Comparison of ENCODE assay signal across 15 cellular contexts in genomic region chr5:143279698-143280097, GRCh38.
DNase-seq lines count a peak whose midpoint lies in the region; ATAC-seq and TF ChIP-seq lines count a peak whose summit lies in the region.
"Had no signal": no experiment of that assay in that cellular context is flagged by ENCODE, and none has a peak within 500 bp of the region (broad histone marks: within the 10 kb centered on the region; RNA-seq: fewer than 3 reads in every experiment).

No MANE protein-coding gene starts in this region.

- TF ChIP-seq CTCF in mammary epithelial cell (conservative IDR thresholded peaks at IDR 0.05 in 1 of 2, IDR thresholded peaks at IDR 0.05 in 1 of 2; ENCODE audit: extremely low read depth in 1 of 2, insufficient read depth in 1 of 2, low read depth in 1 of 2, low read length in 2 of 2) (no peak), RWPE2 (IDR thresholded peaks at IDR 0.05; ENCODE audit: poor library complexity, severe bottlenecking) (no peak), upper lobe of right lung (IDR thresholded peaks at IDR 0.05) (no peak)

- H3K4me2 ChIP-seq in mammary epithelial cell (ENCODE audit: insufficient read depth, low read depth, low read length) = no peak overlapping the region

- H3K27ac ChIP-seq in mammary epithelial cell (ENCODE audit: insufficient read depth, low read depth, low read length) (no peak overlapping the region), RWPE2 (ENCODE audit: poor library complexity, severe bottlenecking) (peak overlapping the region; percentile 5), upper lobe of right lung (no peak overlapping the region)
- H3K27ac ChIP-seq: vagina had no signal

- ATAC-seq in RWPE2 (ENCODE audit: low read depth) (peak; percentile 99), upper lobe of right lung (peak; percentile 48)
- ATAC-seq: activated CD4-positive, CD25-positive, alpha-beta regulatory T cell treated with anti-CD3 and anti-CD28 coated beads, Interleukin-2, amount 50 U/mL, for 24 hours; stimulated activated naive CD8-positive, alpha-beta T cell treated with anti-CD3 and anti-CD28 coated beads, Interleukin-15, amount 100 ng/mL, for 72 hours had no signal

- WGBS in mammary epithelial cell (ENCODE audit: low coverage, missing lambda C conversion rate) = 76% methylated on average over 2 of the region's 2 CpGs

- H3K79me2 ChIP-seq in mammary epithelial cell (ENCODE audit: insufficient read depth, low read length) = peaks cover 8% of the 10 kb centered on the region

- intact Hi-C loops in mammary epithelial cell (cut with micrococcal nuclease) (loop anchor here (10.0 kb wide), 1 partner anchor 175 kb away; no protein-coding TSS in a partner anchor), upper lobe of right lung (cut with DNase I) (no loop called here)

- H3K9me3 ChIP-seq in mammary epithelial cell (replicated peaks; ENCODE audit: insufficient read depth, low read length) = no peaks in the 10 kb centered on the region
- peaks cover 4% of the 10 kb centered on the region for H3K9me3 ChIP-seq in RWPE2 (ENCODE audit: severe bottlenecking)
- no peaks in the 10 kb centered on the region for H3K9me3 ChIP-seq in upper lobe of right lung
- H3K9me3 ChIP-seq: vagina had no signal

- in situ Hi-C loops in T47D (cut with HindIII; ENCODE audit: low pct_unique_long_range_greater_than_20kb, low sequenced_read_pairs) = no loop called here
- in situ Hi-C loops in mammary epithelial cell (cut with MboI; ENCODE audit: low sequenced_read_pairs in 2 of 2) = no loop called here

- peak; percentile 7 to 57 for DNase-seq in T47D (ENCODE audit: low read depth in 1 of 2, low spot score in 1 of 2)
- DNase-seq in mammary epithelial cell = no peak
- no peak for DNase-seq in RWPE2 (ENCODE audit: low spot score)
- DNase-seq in iPS-NIHi11 (ENCODE audit: low spot score) = peak; percentile 29
- no peak for DNase-seq in upper lobe of right lung
- no peak for DNase-seq in D341Med (ENCODE audit: low spot score)
- no peak for DNase-seq in hippocampal formation (lab: John Stamatoyannopoulos, UW)
- DNase-seq in NCI-H446 treated with DMSO at 0.1 percent for 48 hours (lab: John Stamatoyannopoulos, UW) = no peak
- DNase-seq: activated effector memory CD4-positive, alpha-beta T cell treated with Interleukin-2 at 50 U/mL for 16 hours; amygdala; DND-41; NCI-H1048; stimulated activated naive CD8-positive, alpha-beta T cell treated with anti-CD3 and anti-CD28 coated beads, Interleukin-15, amount 100 ng/mL, for 72 hours had no signal

- H3K4me1 ChIP-seq in mammary epithelial cell (ENCODE audit: insufficient read depth, low read length) (peaks cover 3% of the 10 kb centered on the region), RWPE2 (ENCODE audit: insufficient read depth, poor library complexity, severe bottlenecking) (peaks cover 13% of the 10 kb centered on the region), upper lobe of right lung (no peaks in the 10 kb centered on the region)
- H3K4me1 ChIP-seq: vagina had no signal

- H3K27me3 ChIP-seq in mammary epithelial cell (ENCODE audit: insufficient read depth, low read length) (no peaks in the 10 kb centered on the region), RWPE2 (ENCODE audit: insufficient read depth, poor library complexity, severe bottlenecking) (no peaks in the 10 kb centered on the region), upper lobe of right lung (no peaks in the 10 kb centered on the region)
- H3K27me3 ChIP-seq: vagina had no signal

- H3K9ac ChIP-seq in mammary epithelial cell (ENCODE audit: insufficient read depth, low read length) = no peak overlapping the region

- CTCF ChIA-PET in mammary epithelial cell (lab: Charles Lee; ENCODE audit: low non-redundant PET) = no interaction called here

- peaks cover 29% of the 10 kb centered on the region for H3K36me3 ChIP-seq in mammary epithelial cell (ENCODE audit: insufficient read depth, low read length)
- H3K36me3 ChIP-seq in RWPE2 (ENCODE audit: low read depth) = peaks cover 66% of the 10 kb centered on the region
- peaks cover 38% of the 10 kb centered on the region for H3K36me3 ChIP-seq in upper lobe of right lung

- H2AFZ ChIP-seq in mammary epithelial cell (ENCODE audit: low read depth, low read length) = no peak overlapping the region

- no TSS peak for BruUV-seq in mammary epithelial cell (replicated peaks; lab: Mats Ljungman, UMichigan)

- dilution Hi-C loops in mammary epithelial cell (cut with HindIII; ENCODE audit: low sequenced_read_pairs) = no loop called here

- H3K4me3 ChIP-seq in mammary epithelial cell (replicated peaks in 1 of 3; ENCODE audit: insufficient read depth in 1 of 3, low read depth in 2 of 3, low read length in 3 of 3) = no peak overlapping the region
- no peak overlapping the region for H3K4me3 ChIP-seq in RWPE2 (ENCODE audit: severe bottlenecking)
- no peak overlapping the region for H3K4me3 ChIP-seq in upper lobe of right lung
- H3K4me3 ChIP-seq: vagina had no signal

- no peaks in the 10 kb centered on the region for H4K20me1 ChIP-seq in mammary epithelial cell (ENCODE audit: insufficient read depth, low read length)

Comparison
In these comparisons a context has a peak if more than half of its experiments do, and no peak if none do; other contexts are left out.
1. DNase-seq: peak in T47D (2 of 2) and iPS-NIHi11 (single experiment); none in mammary epithelial cell (single experiment), RWPE2 (single experiment), upper lobe of right lung (single experiment), D341Med (single experiment), hippocampal formation (0 of 2) and NCI-H446 treated with DMSO at 0.1 percent for 48 hours (single experiment).